1 cellular context compared by ENCODE assay signal in the genomic region with DNA sequence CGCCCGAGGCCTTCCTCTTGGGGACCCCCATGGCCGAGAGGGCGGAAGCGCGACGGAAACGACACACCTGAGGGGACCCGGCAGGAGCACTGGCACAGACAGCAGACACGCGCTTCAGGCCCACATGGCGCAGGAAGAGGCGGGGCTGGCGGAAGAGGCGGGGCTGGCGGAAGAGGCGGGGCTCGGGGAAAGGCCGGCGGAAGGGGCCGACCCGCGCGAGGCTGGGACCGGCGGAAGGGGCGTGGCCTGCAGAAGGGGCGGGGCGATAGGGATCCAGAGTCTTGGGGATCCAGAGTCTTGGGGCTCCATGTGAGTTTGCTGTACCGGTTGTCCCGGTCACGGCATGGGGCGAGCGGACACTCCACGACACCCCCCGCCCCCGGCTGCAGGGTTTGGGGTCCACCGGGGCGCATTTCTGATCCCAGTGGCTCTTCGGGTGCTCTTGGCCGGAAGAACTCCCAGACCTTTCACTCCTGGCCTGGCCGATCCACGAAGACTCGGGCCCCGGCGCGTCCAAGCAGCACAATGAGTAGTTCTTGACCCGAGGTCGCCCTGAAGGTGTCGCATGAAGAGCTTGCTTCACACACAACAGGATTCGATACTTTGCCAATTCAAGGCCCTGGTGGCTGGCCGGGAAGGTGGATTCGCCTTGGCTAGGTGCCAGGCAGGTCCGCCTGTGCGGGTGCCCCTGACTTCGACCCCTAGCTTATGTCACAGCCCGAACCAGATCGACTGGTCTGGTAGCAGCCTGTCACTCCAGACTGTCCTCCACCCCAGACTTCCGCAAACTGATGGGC.
A peak's percentile ranks its signal among the peaks of the same experiment; 100 is the strongest.
TF ChIP-seq lines count a peak whose summit lies in the region.

A gene with protein sequence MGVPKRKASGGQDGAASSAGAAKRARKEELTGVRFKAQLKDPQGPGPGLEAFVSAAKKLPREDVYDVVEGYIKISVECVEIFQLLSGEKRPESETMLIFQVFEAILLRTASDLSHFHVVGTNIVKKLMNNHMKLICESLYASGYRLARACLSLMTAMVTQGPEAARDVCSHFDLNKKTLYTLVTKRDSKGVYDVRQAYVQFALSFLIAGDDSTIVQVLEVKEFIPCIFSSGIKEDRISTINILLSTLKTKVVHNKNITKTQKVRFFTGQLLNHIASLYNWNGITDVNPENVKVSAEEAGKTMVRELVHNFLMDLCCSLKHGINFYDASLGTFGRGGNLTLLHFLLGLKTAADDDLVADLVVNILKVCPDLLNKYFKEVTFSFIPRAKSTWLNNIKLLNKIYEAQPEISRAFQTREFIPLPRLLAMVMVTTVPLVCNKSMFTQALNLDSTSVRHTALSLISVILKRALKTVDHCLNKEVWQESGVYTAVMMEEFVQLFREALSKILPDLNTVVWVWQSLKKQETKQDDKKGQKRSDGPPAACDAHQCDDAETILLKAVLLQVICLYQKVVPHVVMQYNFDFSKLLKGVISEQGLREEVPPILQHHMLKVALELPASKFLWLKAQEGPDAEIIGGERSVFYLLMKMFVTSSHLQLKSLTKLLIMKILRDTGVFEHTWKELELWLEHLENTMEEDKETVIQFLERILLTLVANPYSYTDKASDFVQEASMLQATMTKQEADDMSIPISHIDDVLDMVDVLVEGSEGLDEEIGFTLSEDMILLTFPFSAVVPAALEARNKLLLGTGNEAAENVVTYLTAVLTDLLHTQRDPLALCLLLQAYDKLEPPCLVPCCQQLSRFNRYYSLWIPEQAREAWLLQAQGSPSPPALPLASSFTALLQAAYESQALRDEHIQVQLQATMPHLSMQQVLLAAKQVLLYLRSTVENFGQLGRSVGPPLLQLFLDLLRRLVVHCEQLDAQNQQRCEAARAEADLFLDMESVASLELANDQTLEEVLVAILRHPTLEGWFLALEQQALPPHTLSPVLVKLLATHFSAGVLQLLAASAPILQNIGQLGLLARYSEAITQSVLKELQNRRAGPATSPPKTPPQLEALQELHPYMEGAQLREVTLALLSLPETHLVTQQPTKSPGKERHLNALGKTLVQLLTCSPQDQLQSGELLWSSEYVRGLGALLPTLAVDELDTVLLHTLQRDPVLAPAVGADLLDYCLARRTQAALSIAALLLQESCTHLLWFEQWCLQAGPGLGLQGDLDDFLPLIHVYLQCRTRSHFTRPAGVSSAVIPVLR (N-terminal part only) (minus strand): TSS at position 133 of the 797 bp plus-strand sequence. CDS start 102 bp downstream, at position 31.

TF ChIP-seq in HepG2, 621 proteins besides CTCF, POLR2A, EP300 and RAD21 (continued from another document and continues in another):
- TF ChIP-seq, protein P1, sequence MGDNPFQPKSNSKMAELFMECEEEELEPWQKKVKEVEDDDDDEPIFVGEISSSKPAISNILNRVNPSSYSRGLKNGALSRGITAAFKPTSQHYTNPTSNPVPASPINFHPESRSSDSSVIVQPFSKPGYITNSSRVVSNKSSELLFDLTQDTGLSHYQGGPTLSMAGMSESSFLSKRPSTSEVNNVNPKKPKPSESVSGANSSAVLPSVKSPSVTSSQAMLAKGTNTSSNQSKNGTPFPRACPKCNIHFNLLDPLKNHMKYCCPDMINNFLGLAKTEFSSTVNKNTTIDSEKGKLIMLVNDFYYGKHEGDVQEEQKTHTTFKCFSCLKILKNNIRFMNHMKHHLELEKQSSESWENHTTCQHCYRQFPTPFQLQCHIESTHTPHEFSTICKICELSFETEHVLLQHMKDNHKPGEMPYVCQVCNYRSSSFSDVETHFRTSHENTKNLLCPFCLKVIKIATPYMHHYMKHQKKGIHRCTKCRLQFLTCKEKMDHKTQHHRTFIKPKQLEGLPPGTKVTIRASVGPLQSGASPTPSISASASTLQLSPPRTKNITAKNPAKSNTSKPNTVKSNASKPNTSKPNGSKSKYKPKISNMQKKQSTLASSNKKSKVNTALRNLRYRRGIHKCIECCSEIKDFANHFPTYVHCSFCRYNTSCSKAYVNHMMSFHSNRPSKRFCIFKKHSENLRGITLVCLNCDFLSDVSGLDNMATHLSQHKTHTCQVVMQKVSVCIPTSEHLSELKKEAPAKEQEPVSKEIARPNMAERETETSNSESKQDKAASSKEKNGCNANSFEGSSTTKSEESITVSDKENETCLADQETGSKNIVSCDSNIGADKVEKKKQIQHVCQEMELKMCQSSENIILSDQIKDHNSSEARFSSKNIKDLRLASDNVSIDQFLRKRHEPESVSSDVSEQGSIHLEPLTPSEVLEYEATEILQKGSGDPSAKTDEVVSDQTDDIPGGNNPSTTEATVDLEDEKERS (CRISPR knock-in tag; IDR thresholded peaks at IDR 0.05): 0 out of 2 replicates have a peak, but pooled peaks have one; percentile 48
- TF ChIP-seq, protein P2, sequence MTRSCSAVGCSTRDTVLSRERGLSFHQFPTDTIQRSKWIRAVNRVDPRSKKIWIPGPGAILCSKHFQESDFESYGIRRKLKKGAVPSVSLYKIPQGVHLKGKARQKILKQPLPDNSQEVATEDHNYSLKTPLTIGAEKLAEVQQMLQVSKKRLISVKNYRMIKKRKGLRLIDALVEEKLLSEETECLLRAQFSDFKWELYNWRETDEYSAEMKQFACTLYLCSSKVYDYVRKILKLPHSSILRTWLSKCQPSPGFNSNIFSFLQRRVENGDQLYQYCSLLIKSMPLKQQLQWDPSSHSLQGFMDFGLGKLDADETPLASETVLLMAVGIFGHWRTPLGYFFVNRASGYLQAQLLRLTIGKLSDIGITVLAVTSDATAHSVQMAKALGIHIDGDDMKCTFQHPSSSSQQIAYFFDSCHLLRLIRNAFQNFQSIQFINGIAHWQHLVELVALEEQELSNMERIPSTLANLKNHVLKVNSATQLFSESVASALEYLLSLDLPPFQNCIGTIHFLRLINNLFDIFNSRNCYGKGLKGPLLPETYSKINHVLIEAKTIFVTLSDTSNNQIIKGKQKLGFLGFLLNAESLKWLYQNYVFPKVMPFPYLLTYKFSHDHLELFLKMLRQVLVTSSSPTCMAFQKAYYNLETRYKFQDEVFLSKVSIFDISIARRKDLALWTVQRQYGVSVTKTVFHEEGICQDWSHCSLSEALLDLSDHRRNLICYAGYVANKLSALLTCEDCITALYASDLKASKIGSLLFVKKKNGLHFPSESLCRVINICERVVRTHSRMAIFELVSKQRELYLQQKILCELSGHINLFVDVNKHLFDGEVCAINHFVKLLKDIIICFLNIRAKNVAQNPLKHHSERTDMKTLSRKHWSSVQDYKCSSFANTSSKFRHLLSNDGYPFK (CRISPR knock-in tag; IDR thresholded peaks at IDR 0.05; ENCODE audit: borderline replicate concordance): no peak; the same call in 1 of the 2 replicates
- no peak for TF ChIP-seq ZNF143 (CRISPR knock-in tag; IDR thresholded peaks at IDR 0.05)
- TF ChIP-seq ZNF800 (CRISPR knock-in tag; IDR thresholded peaks at IDR 0.05): no peak
- TF ChIP-seq USF2 (IDR thresholded peaks at IDR 0.05; ENCODE audit: low read depth, low read length): no peak
- no peak for TF ChIP-seq USF2 (CRISPR knock-in tag; IDR thresholded peaks at IDR 0.05; ENCODE audit: borderline replicate concordance)
- 0 out of 2 replicates have a peak, but pooled peaks have one; percentile 7 for TF ChIP-seq CBFB (CRISPR knock-in tag; IDR thresholded peaks at IDR 0.05)
- TF ChIP-seq NFYB (CRISPR knock-in tag; IDR thresholded peaks at IDR 0.05): 0 out of 2 replicates have a peak, but pooled peaks have one; percentile 17
- no peak for TF ChIP-seq ZFP41 (CRISPR knock-in tag; IDR thresholded peaks at IDR 0.05; ENCODE audit: borderline replicate concordance)
- 0 out of 2 replicates have a peak, but pooled peaks have one; percentile 28 for TF ChIP-seq RNF2 (conservative IDR thresholded peaks at IDR 0.05; ENCODE audit: low read depth)
- TF ChIP-seq ZNF350 (CRISPR knock-in tag; IDR thresholded peaks at IDR 0.05; ENCODE audit: borderline replicate concordance, low read depth): peak; percentile 89
- TF ChIP-seq, protein P3, sequence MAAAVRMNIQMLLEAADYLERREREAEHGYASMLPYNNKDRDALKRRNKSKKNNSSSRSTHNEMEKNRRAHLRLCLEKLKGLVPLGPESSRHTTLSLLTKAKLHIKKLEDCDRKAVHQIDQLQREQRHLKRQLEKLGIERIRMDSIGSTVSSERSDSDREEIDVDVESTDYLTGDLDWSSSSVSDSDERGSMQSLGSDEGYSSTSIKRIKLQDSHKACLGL (CRISPR knock-in tag; IDR thresholded peaks at IDR 0.05): peak; percentile 100; the same call in 1 of the 2 replicates
- peak; percentile 64; the same call in 1 of the 2 replicates for TF ChIP-seq ZNF670 (CRISPR knock-in tag; IDR thresholded peaks at IDR 0.05; ENCODE audit: borderline replicate concordance)
- TF ChIP-seq TERF1 (CRISPR knock-in tag; IDR thresholded peaks at IDR 0.05): no peak
- TF ChIP-seq, protein P4, sequence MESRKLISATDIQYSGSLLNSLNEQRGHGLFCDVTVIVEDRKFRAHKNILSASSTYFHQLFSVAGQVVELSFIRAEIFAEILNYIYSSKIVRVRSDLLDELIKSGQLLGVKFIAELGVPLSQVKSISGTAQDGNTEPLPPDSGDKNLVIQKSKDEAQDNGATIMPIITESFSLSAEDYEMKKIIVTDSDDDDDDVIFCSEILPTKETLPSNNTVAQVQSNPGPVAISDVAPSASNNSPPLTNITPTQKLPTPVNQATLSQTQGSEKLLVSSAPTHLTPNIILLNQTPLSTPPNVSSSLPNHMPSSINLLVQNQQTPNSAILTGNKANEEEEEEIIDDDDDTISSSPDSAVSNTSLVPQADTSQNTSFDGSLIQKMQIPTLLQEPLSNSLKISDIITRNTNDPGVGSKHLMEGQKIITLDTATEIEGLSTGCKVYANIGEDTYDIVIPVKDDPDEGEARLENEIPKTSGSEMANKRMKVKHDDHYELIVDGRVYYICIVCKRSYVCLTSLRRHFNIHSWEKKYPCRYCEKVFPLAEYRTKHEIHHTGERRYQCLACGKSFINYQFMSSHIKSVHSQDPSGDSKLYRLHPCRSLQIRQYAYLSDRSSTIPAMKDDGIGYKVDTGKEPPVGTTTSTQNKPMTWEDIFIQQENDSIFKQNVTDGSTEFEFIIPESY (CRISPR knock-in tag; IDR thresholded peaks at IDR 0.05): no peak
- TF ChIP-seq, protein P5, sequence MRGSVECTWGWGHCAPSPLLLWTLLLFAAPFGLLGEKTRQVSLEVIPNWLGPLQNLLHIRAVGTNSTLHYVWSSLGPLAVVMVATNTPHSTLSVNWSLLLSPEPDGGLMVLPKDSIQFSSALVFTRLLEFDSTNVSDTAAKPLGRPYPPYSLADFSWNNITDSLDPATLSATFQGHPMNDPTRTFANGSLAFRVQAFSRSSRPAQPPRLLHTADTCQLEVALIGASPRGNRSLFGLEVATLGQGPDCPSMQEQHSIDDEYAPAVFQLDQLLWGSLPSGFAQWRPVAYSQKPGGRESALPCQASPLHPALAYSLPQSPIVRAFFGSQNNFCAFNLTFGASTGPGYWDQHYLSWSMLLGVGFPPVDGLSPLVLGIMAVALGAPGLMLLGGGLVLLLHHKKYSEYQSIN (CRISPR knock-in tag; IDR thresholded peaks at IDR 0.05; ENCODE audit: borderline replicate concordance): no peak
- TF ChIP-seq ZNF841 (CRISPR knock-in tag; IDR thresholded peaks at IDR 0.05; ENCODE audit: borderline replicate concordance): 0 out of 2 replicates have a peak, but pooled peaks have one; percentile 8
- TF ChIP-seq NR2F1 (CRISPR knock-in tag; IDR thresholded peaks at IDR 0.05): peak; percentile 13 to 16; a peak in 2 of 4 replicates
- peak; percentile 27; the same call in 1 of the 2 replicates for TF ChIP-seq RXRB (CRISPR knock-in tag; IDR thresholded peaks at IDR 0.05; ENCODE audit: borderline replicate concordance)
- TF ChIP-seq, protein P6, sequence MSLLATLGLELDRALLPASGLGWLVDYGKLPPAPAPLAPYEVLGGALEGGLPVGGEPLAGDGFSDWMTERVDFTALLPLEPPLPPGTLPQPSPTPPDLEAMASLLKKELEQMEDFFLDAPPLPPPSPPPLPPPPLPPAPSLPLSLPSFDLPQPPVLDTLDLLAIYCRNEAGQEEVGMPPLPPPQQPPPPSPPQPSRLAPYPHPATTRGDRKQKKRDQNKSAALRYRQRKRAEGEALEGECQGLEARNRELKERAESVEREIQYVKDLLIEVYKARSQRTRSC (CRISPR knock-in tag; IDR thresholded peaks at IDR 0.05; ENCODE audit: low read depth): no peak
- TF ChIP-seq, protein P7, sequence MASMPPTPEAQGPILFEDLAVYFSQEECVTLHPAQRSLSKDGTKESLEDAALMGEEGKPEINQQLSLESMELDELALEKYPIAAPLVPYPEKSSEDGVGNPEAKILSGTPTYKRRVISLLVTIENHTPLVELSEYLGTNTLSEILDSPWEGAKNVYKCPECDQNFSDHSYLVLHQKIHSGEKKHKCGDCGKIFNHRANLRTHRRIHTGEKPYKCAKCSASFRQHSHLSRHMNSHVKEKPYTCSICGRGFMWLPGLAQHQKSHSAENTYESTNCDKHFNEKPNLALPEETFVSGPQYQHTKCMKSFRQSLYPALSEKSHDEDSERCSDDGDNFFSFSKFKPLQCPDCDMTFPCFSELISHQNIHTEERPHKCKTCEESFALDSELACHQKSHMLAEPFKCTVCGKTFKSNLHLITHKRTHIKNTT (CRISPR knock-in tag; IDR thresholded peaks at IDR 0.05): no peak
- TF ChIP-seq ETV5 (CRISPR knock-in tag; IDR thresholded peaks at IDR 0.05; ENCODE audit: borderline replicate concordance): no peak
- no peak for TF ChIP-seq ZFAT (CRISPR knock-in tag; conservative IDR thresholded peaks at IDR 0.05)
- TF ChIP-seq MLLT10 (CRISPR knock-in tag; IDR thresholded peaks at IDR 0.05): no peak
- TF ChIP-seq STAT5B (CRISPR knock-in tag; IDR thresholded peaks at IDR 0.05): no peak
